17 cellular contexts compared by ENCODE assay signal in the genomic region with DNA sequence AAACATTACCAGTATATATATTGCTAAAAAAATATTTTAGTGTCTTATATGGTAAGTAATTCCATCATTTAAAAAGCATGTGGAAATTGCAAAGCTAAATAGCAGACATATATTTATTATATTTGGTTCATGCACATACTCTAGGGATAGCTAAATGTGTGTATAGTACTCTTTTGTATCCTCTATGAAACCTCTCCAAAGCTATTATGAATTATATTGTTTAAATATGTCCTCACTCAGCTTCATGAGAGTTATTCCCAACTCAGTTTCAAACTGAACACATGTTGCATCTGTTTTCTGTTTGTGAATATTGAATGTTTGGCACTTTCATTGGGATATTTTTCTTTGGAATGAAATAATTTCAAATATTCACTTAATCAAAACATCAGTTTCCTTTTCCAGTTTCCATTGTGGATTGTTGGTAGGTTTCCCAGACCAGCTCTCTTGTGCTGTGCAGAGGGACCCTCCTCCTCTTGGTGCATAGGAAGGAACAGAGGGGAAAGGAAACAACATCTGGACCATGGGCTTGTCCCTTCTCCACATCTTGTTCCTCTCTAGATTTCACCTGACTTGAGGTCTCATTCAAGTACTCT.
"Had no signal": no experiment of that assay in that cellular context is flagged by ENCODE, and none has a peak within 500 bp of the region (broad histone marks: within the 10 kb centered on the region; RNA-seq: fewer than 3 reads in every experiment).

No MANE protein-coding gene starts in this region.

- H3K36me3 ChIP-seq: lower lobe of right lung, tibial nerve, uterus had no signal

- H3K4me3 Mint-ChIP-seq: activated CD4-positive, alpha-beta T cell treated with anti-CD3 and anti-CD28 coated beads for 36 hours; activated naive CD8-positive, alpha-beta T cell; activated T-helper 1 cell treated with anti-CD3 and anti-CD28 coated beads, Interleukin-12 subunit alpha, Interleukin-12 subunit beta, Interleukin-2, Interleukin-4 antibody, amounts not matched to agents 30 ng/mL and 10 ng/mL and 1 ng/mL, durations not matched to agents 14 hours and 24 hours and 36 hours; mesothelial cell of epicardium; natural killer cell treated with Interleukin-12 subunit alpha and Interleukin-12 subunit beta and Interleukin-15 and Interleukin-18, amount 100 ng/mL, for 72 hours; stimulated activated naive CD8-positive, alpha-beta T cell treated with anti-CD3 and anti-CD28 coated beads, Interleukin-15, Interleukin-2, amounts not matched to agents 100 ng/mL and 50 ng/mL, for 24 hours; T-helper 2 cell treated with Interferon-gamma antibody and Interleukin-4, amounts not matched to agents 5 μg/mL and 100 μg/mL, for 36 hours; WTC11 had no signal

- H3K4me3 ChIP-seq: dorsolateral prefrontal cortex, hepatocyte, lower lobe of right lung, tibial nerve, uterus had no signal

- H3K4me2 ChIP-seq: hepatocyte had no signal

- DNase-seq: activated CD4-positive, alpha-beta T cell treated with anti-CD3 and anti-CD28 coated beads for 36 hours; activated CD4-positive, alpha-beta T cell treated with anti-CD3 and anti-CD28 coated beads, Interleukin-2, amount 50 U/mL, for 48 hours; activated gamma-delta T cell treated with Interleukin-2 at 50 U/mL for 16 hours; amniotic stem cell; dorsolateral prefrontal cortex; lower lobe of right lung; retina; uterus had no signal

- H2AFZ ChIP-seq: hepatocyte had no signal

- H3K27ac Mint-ChIP-seq: activated CD4-positive, alpha-beta T cell treated with anti-CD3 and anti-CD28 coated beads for 36 hours; activated naive CD8-positive, alpha-beta T cell; activated T-helper 1 cell treated with anti-CD3 and anti-CD28 coated beads, Interleukin-12 subunit alpha, Interleukin-12 subunit beta, Interleukin-2, Interleukin-4 antibody, amounts not matched to agents 30 ng/mL and 10 ng/mL and 1 ng/mL, durations not matched to agents 14 hours and 24 hours and 36 hours; mesothelial cell of epicardium; natural killer cell treated with Interleukin-12 subunit alpha and Interleukin-12 subunit beta and Interleukin-15 and Interleukin-18, amount 100 ng/mL, for 72 hours; stimulated activated naive CD8-positive, alpha-beta T cell treated with anti-CD3 and anti-CD28 coated beads, Interleukin-15, Interleukin-2, amounts not matched to agents 100 ng/mL and 50 ng/mL, for 24 hours; T-helper 2 cell treated with Interferon-gamma antibody and Interleukin-4, amounts not matched to agents 5 μg/mL and 100 μg/mL, for 36 hours; WTC11 had no signal

- H3K27ac ChIP-seq: dorsolateral prefrontal cortex, hepatocyte, lower lobe of right lung had no signal

- H3K27me3 ChIP-seq: dorsolateral prefrontal cortex, hepatocyte, tibial nerve, uterus had no signal

- ATAC-seq: activated CD4-positive, alpha-beta T cell treated with anti-CD3 and anti-CD28 coated beads for 36 hours; lower lobe of right lung; natural killer cell treated with Interleukin-12 subunit alpha and Interleukin-12 subunit beta and Interleukin-15 and Interleukin-18, amount 100 ng/mL, for 72 hours; WTC11 had no signal

- H3K4me1 Mint-ChIP-seq: WTC11 had no signal

- H3K79me2 ChIP-seq: hepatocyte had no signal

- H3K4me1 ChIP-seq: uterus had no signal
